12 cellular contexts compared by ENCODE assay signal in the genomic region with DNA sequence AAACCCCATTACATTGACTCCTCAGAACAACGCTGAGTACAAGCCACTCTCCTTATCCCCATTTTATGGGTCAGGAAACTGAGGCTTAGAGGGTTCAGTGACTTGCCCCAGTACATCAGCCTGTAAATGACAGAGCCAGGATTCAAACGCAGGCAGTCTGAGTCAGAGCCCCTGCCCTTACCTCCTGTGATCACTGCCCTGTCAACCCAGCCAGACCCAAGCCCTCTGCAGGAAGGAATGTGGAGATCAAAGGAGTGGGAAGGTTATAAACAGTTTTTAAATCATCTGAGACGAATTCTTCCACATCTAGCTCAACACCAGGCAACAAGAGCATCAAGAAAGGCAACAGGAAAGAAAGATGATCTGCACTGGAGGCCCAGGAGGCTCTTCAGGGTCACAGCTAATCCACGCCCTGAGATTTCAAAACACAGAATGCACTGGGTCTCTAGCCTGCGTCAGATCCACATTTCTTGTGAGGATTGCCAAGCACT. TPM values are rescaled to one million over a fixed set of nuclear protein-coding genes. Genes with fewer than 3 reads are reported as not detected.
DNase-seq lines count a peak whose midpoint lies in the region; ATAC-seq and TF ChIP-seq lines count a peak whose summit lies in the region.
"Had no signal": no experiment of that assay in that cellular context is flagged by ENCODE, and none has a peak within 500 bp of the region (broad histone marks: within the 10 kb centered on the region; RNA-seq: fewer than 3 reads in every experiment).

No MANE protein-coding gene starts in this region.

- intact Hi-C loops in Caco-2 (cut with micrococcal nuclease; ENCODE audit: unreplicated experiment), result loop anchor here (5.0 kb wide), 1 partner anchor 41 kb away; no protein-coding TSS in a partner anchor
- intact Hi-C loops in thyroid gland (cut with DNase I), result no loop called here

- H3K27ac ChIP-seq in epithelial cell of prostate, result no peak overlapping the region
- no peak overlapping the region for H3K27ac ChIP-seq in Peyer's patch
- no peak overlapping the region for H3K27ac ChIP-seq in thyroid gland
- H3K27ac ChIP-seq: upper lobe of left lung had no signal

- CTCF ChIA-PET in Caco-2 (lab: Charles Lee), result interaction anchor here (1.0 to 1.4 kb wide), 4 partner anchors 14 to 82 kb away, joined by 3 to 9 read pairs (median 4); no protein-coding TSS in a partner anchor

- H3K27ac Mint-ChIP-seq in Caco-2 (ENCODE audit: unreplicated experiment) (no peak overlapping the region), mesothelial cell of epicardium (peak overlapping the region; percentile 93)
- H3K27ac Mint-ChIP-seq: activated CD4-positive, alpha-beta T cell treated with anti-CD3 and anti-CD28 coated beads, Interleukin-2, amount 10 ng/mL, durations not matched to agents 24 days and 14 days had no signal

- peak; percentile 73 to 77 for DNase-seq in Caco-2
- peak; percentile 68 for DNase-seq in NCI-H226
- DNase-seq in epithelial cell of prostate (ENCODE audit: low read depth, low spot score), result peak; percentile 37
- no peak for DNase-seq in mesothelial cell of epicardium (ENCODE audit: low spot score in 2 of 2, unreplicated experiment in 2 of 2)
- DNase-seq in Peyer's patch, result no peak
- DNase-seq in thyroid gland, result no peak
- no peak for DNase-seq in activated CD8-positive, alpha-beta memory T cell treated with anti-CD3 and anti-CD28 coated beads for 24 hours
- DNase-seq: activated CD4-positive, alpha-beta T cell treated with anti-CD3 and anti-CD28 coated beads, Interleukin-2, amount 10 ng/mL, durations not matched to agents 24 days and 14 days; GOT3; NCI-H146; upper lobe of left lung had no signal

- H3K4me1 ChIP-seq in Caco-2 (0 out of 2 replicates have a peak, but pooled peaks cover 5% of the 10 kb centered on the region), Peyer's patch (no peaks in the 10 kb centered on the region), thyroid gland (no peaks in the 10 kb centered on the region)

- WGBS in thyroid gland, 2 donors, result 41 to 50% methylated on average over 5 of the region's 5 CpGs

- H3K27me3 Mint-ChIP-seq in Caco-2 (ENCODE audit: insufficient read depth, unreplicated experiment) (peaks cover 6% of the 10 kb centered on the region), mesothelial cell of epicardium (ENCODE audit: low read depth) (no peaks in the 10 kb centered on the region)

- H3K36me3 ChIP-seq in Caco-2 (ENCODE audit: control insufficient read depth, insufficient read depth, low read length) (no peaks in the 10 kb centered on the region), Peyer's patch (no peaks in the 10 kb centered on the region), thyroid gland (no peaks in the 10 kb centered on the region)
- H3K36me3 ChIP-seq: upper lobe of left lung had no signal

- BruUV-seq in Caco-2 (replicated peaks; lab: Mats Ljungman, UMichigan), result no TSS peak

- ATAC-seq in HG02852 (IDR thresholded peaks at IDR 0.05; ENCODE audit: unreplicated experiment), result no peak

- TF ChIP-seq CTCF in Caco-2 (IDR thresholded peaks at IDR 0.05; ENCODE audit: insufficient read depth in 1 of 2, low read depth in 1 of 2, low read length in 1 of 2, severe bottlenecking in 1 of 2, unreplicated experiment in 1 of 2), result peak; percentile 67 to 70
- peak; percentile 21 for TF ChIP-seq CTCF in mesothelial cell of epicardium (IDR thresholded peaks at IDR 0.05; ENCODE audit: unreplicated experiment)
- no peak for TF ChIP-seq CTCF in Peyer's patch (IDR thresholded peaks at IDR 0.05)
- no peak for TF ChIP-seq CTCF in thyroid gland (IDR thresholded peaks at IDR 0.05)

- no peaks in the 10 kb centered on the region for H3K36me3 Mint-ChIP-seq in Caco-2 (ENCODE audit: insufficient read depth, unreplicated experiment)
- no peaks in the 10 kb centered on the region for H3K36me3 Mint-ChIP-seq in mesothelial cell of epicardium

- H3K9me3 Mint-ChIP-seq in Caco-2 (ENCODE audit: unreplicated experiment) (no peaks in the 10 kb centered on the region), mesothelial cell of epicardium (peaks cover 3% of the 10 kb centered on the region)
- H3K9me3 Mint-ChIP-seq: activated CD4-positive, alpha-beta T cell treated with anti-CD3 and anti-CD28 coated beads, Interleukin-2, amount 10 ng/mL, durations not matched to agents 24 days and 14 days had no signal

- H3K4me3 Mint-ChIP-seq in Caco-2 (ENCODE audit: unreplicated experiment) (no peak overlapping the region), mesothelial cell of epicardium (no peak overlapping the region)
- H3K4me3 Mint-ChIP-seq: activated CD4-positive, alpha-beta T cell treated with anti-CD3 and anti-CD28 coated beads, Interleukin-2, amount 10 ng/mL, durations not matched to agents 24 days and 14 days had no signal

- no peak for TF ChIP-seq POLR2A in Peyer's patch (IDR thresholded peaks at IDR 0.05)
- no peak for TF ChIP-seq POLR2A in thyroid gland (IDR thresholded peaks at IDR 0.05)

- H3K4me1 Mint-ChIP-seq in Caco-2 (ENCODE audit: low read depth, unreplicated experiment) (peaks cover 7% of the 10 kb centered on the region), mesothelial cell of epicardium (peaks cover 24% of the 10 kb centered on the region)
- H3K4me1 Mint-ChIP-seq: activated CD4-positive, alpha-beta T cell treated with anti-CD3 and anti-CD28 coated beads, Interleukin-2, amount 10 ng/mL, durations not matched to agents 24 days and 14 days had no signal

- POLR2A ChIA-PET in Caco-2 (lab: Charles Lee), result no interaction called here

- H3K9me3 ChIP-seq in Caco-2, result no peaks in the 10 kb centered on the region
- H3K9me3 ChIP-seq in Peyer's patch, result no peaks in the 10 kb centered on the region
- no peaks in the 10 kb centered on the region for H3K9me3 ChIP-seq in thyroid gland
- H3K9me3 ChIP-seq: upper lobe of left lung had no signal

- H3K4me3 ChIP-seq in Caco-2 (ENCODE audit: low read depth, low read length) (no peak overlapping the region), Peyer's patch (no peak overlapping the region), thyroid gland (replicated peaks in 1 of 3) (no peak overlapping the region)
- H3K4me3 ChIP-seq: upper lobe of left lung had no signal

- H3K27me3 ChIP-seq in Caco-2 (replicated peaks; ENCODE audit: control insufficient read depth, insufficient read depth, low read length), result no peaks in the 10 kb centered on the region
- H3K27me3 ChIP-seq in Peyer's patch, result no peaks in the 10 kb centered on the region
- H3K27me3 ChIP-seq in thyroid gland, result no peaks in the 10 kb centered on the region
- H3K27me3 ChIP-seq: upper lobe of left lung had no signal

RNA-seq across cellular contexts. Expression of a gene that starts 38.5 kb away (rescaled TPM):
- total RNA-seq in Caco-2 (2022), result 1.6 and 1.7 TPM in 2 replicates
- 8.1 to 9.0 TPM (median 8.9 TPM) in 3 replicates for total RNA-seq in mesothelial cell of epicardium
- 1 to 10 TPM in 1 of 4 donors, under 1 TPM in 2, not detected in 1; 0.57 to 2.5 (median 0.94) TPM for total RNA-seq in Peyer's patch
- total RNA-seq in thyroid gland, result 1 to 10 TPM in 1 of 4 donors, under 1 TPM in 3; 0.33 to 1.9 (median 0.61) TPM
- total RNA-seq: activated CD4-positive, alpha-beta T cell treated with anti-CD3 and anti-CD28 coated beads, Interleukin-2, amount 10 ng/mL, durations not matched to agents 24 days and 14 days had no signal

Comparison
In these comparisons a context has a peak if more than half of its experiments do, and no peak if none do; other contexts are left out.
1. DNase-seq: peak in Caco-2 (2 of 2), NCI-H226 (single experiment) and epithelial cell of prostate (single experiment); none in mesothelial cell of epicardium (0 of 2), Peyer's patch (0 of 3), thyroid gland (0 of 2) and activated CD8-positive, alpha-beta memory T cell treated with anti-CD3 and anti-CD28 coated beads for 24 hours (single experiment).
2. CTCF ChIP-seq: peak in Caco-2 (2 of 2) and mesothelial cell of epicardium (single experiment); none in Peyer's patch (0 of 6) and thyroid gland (0 of 6).